In genomic region chr11:60974316-60974715, GRCh38 we compare ENCODE assay signal across 10 cellular contexts. TPM values are rescaled to one million over a fixed set of nuclear protein-coding genes. Genes with fewer than 3 reads are reported as not detected.
DNase-seq lines count a peak whose midpoint lies in the region; ATAC-seq, FAIRE-seq and TF ChIP-seq lines count a peak whose summit lies in the region.
"Not testable (repeated sequence)": the region's sequence is repeated elsewhere in the genome, so short reads cannot be mapped to it uniquely, and the experiment has no call there.
"Had no signal": no experiment of that assay in that cellular context is flagged by ENCODE, and none has a peak within 500 bp of the region (broad histone marks: within the 10 kb centered on the region; RNA-seq: fewer than 3 reads in every experiment).

No MANE protein-coding gene starts in this region.

- not testable (repeated sequence) for DNase-seq in CD4-positive, alpha-beta memory T cell; T-helper 2 cell treated with Interferon-gamma antibody and Interleukin-4, amounts not matched to agents 5 μg/mL and 100 μg/mL, for 36 hours (ENCODE audit: low spot score); activated CD8-positive, alpha-beta T cell treated with anti-CD3 and anti-CD28 coated beads for 36 hours; activated T-helper 2 cell treated with anti-CD3 and anti-CD28 coated beads, Interferon-gamma antibody, Interleukin-2, Interleukin-4, amounts not matched to agents 10 μg/mL and 5 μg/mL and 100 μg/mL, durations not matched to agents 14 hours and 24 hours and 36 hours (ENCODE audit: low spot score); central memory CD8-positive, alpha-beta T cell (ENCODE audit: low spot score in 2 of 2); small intestine; transverse colon

- not testable (repeated sequence) for H3K9me3 Mint-ChIP-seq in CD4-positive, alpha-beta memory T cell; T-helper 2 cell treated with Interferon-gamma antibody and Interleukin-4, amounts not matched to agents 5 μg/mL and 100 μg/mL, for 36 hours; activated CD8-positive, alpha-beta T cell treated with anti-CD3 and anti-CD28 coated beads for 36 hours; activated T-helper 2 cell treated with anti-CD3 and anti-CD28 coated beads, Interferon-gamma antibody, Interleukin-2, Interleukin-4, amounts not matched to agents 10 μg/mL and 5 μg/mL and 100 μg/mL, durations not matched to agents 14 hours and 24 hours and 36 hours; central memory CD8-positive, alpha-beta T cell

- intact Hi-C loops in CD4-positive, alpha-beta memory T cell (cut with micrococcal nuclease); activated T-helper 2 cell treated with anti-CD3 and anti-CD28 coated beads, Interferon-gamma antibody, Interleukin-2, Interleukin-4, amounts not matched to agents 10 μg/mL and 5 μg/mL and 100 μg/mL, durations not matched to agents 14 hours and 24 hours and 36 hours (cut with micrococcal nuclease); transverse colon (cut with DNase I; ENCODE audit: low total_unique reads): not testable (repeated sequence)
- intact Hi-C loops in activated CD8-positive, alpha-beta T cell treated with anti-CD3 and anti-CD28 coated beads for 36 hours (cut with micrococcal nuclease), result loop anchor here (2.0 kb wide), 1 partner anchor 14 kb away; no protein-coding TSS in a partner anchor

- not testable (repeated sequence) for H3K27me3 ChIP-seq in CD4-positive, alpha-beta memory T cell (ENCODE audit: insufficient read depth, low read length); mucosa of rectum (ENCODE audit: control insufficient read depth in 2 of 2, insufficient read depth in 2 of 2, low read length in 2 of 2); small intestine (ENCODE audit: control insufficient read depth in 2 of 2, insufficient read depth in 2 of 2, low read length in 2 of 2); transverse colon

- in situ Hi-C loops in transverse colon (cut with MboI; ENCODE audit: low pct_ligation_motif_present in 1 of 4, low pct_unique_long_range_greater_than_20kb in 1 of 4, low sequenced_read_pairs in 3 of 4), result not testable (repeated sequence)

- FAIRE-seq in small intestine (lab: Jason Lieb, UNC), result not testable (repeated sequence)

- POLR2A ChIA-PET in CD4-positive, alpha-beta memory T cell (lab: Charles Lee; ENCODE audit: partially characterized antibody), result interaction anchor here (1.0 to 1.5 kb wide), 3 partner anchors 32 to 80 kb away, joined by 3 to 4 read pairs (median 3); no protein-coding TSS in a partner anchor
- POLR2A ChIA-PET in activated CD8-positive, alpha-beta T cell treated with anti-CD3 and anti-CD28 coated beads for 36 hours (lab: Charles Lee), result interaction anchor here (0.6 to 1.4 kb wide), 6 partner anchors 9 to 160 kb away, joined by 3 to 6 read pairs (median 4); no protein-coding TSS in a partner anchor

- not testable (repeated sequence) for TF ChIP-seq EP300 in transverse colon (IDR thresholded peaks at IDR 0.05; ENCODE audit: low read depth)

- H3K4me1 ChIP-seq in CD4-positive, alpha-beta memory T cell (ENCODE audit: insufficient read depth, low read length), result peaks cover 63% of the 10 kb centered on the region
- H3K4me1 ChIP-seq in mucosa of rectum (ENCODE audit: control insufficient read depth in 2 of 2, insufficient read depth in 2 of 2, low read length in 2 of 2); small intestine (ENCODE audit: control insufficient read depth in 2 of 2, insufficient read depth in 1 of 2, low read depth in 1 of 2, low read length in 1 of 2); transverse colon: not testable (repeated sequence)

- TF ChIP-seq POLR2A in transverse colon (IDR thresholded peaks at IDR 0.05), result not testable (repeated sequence)

- peaks cover 45 to 65% of the 10 kb centered on the region in 2 donors for H3K36me3 Mint-ChIP-seq in CD4-positive, alpha-beta memory T cell
- peaks cover 64% of the 10 kb centered on the region for H3K36me3 Mint-ChIP-seq in T-helper 2 cell treated with Interferon-gamma antibody and Interleukin-4, amounts not matched to agents 5 μg/mL and 100 μg/mL, for 36 hours (ENCODE audit: low read depth)
- H3K36me3 Mint-ChIP-seq in activated CD8-positive, alpha-beta T cell treated with anti-CD3 and anti-CD28 coated beads for 36 hours (ENCODE audit: low read depth), result peaks cover 61% of the 10 kb centered on the region
- H3K36me3 Mint-ChIP-seq in activated T-helper 2 cell treated with anti-CD3 and anti-CD28 coated beads, Interferon-gamma antibody, Interleukin-2, Interleukin-4, amounts not matched to agents 10 μg/mL and 5 μg/mL and 100 μg/mL, durations not matched to agents 14 hours and 24 hours and 36 hours (ENCODE audit: low read depth), result peaks cover 68% of the 10 kb centered on the region
- peaks cover 43% of the 10 kb centered on the region for H3K36me3 Mint-ChIP-seq in central memory CD8-positive, alpha-beta T cell (ENCODE audit: insufficient read depth)

- H3K27ac ChIP-seq in CD4-positive, alpha-beta memory T cell (ENCODE audit: low read depth, low read length), result peak overlapping the region; percentile 92
- H3K27ac ChIP-seq in mucosa of rectum (ENCODE audit: low read depth in 2 of 2, low read length in 2 of 2) (peak overlapping the region; percentile 15 to 23), small intestine (ENCODE audit: low read depth in 1 of 2, low read length in 1 of 2) (peak overlapping the region; percentile 8 to 69), transverse colon (peak overlapping the region; percentile 21 to 63 (median 32))

- TF ChIP-seq CTCF in activated CD8-positive, alpha-beta T cell treated with anti-CD3 and anti-CD28 coated beads for 36 hours (IDR thresholded peaks at IDR 0.05); transverse colon (IDR thresholded peaks at IDR 0.05): not testable (repeated sequence)

- peak overlapping the region; percentile 88 to 98 (median 96) for H3K27ac Mint-ChIP-seq in CD4-positive, alpha-beta memory T cell
- peak overlapping the region; percentile 95 for H3K27ac Mint-ChIP-seq in T-helper 2 cell treated with Interferon-gamma antibody and Interleukin-4, amounts not matched to agents 5 μg/mL and 100 μg/mL, for 36 hours
- H3K27ac Mint-ChIP-seq in activated CD8-positive, alpha-beta T cell treated with anti-CD3 and anti-CD28 coated beads for 36 hours, result peak overlapping the region; percentile 100
- H3K27ac Mint-ChIP-seq in activated T-helper 2 cell treated with anti-CD3 and anti-CD28 coated beads, Interferon-gamma antibody, Interleukin-2, Interleukin-4, amounts not matched to agents 10 μg/mL and 5 μg/mL and 100 μg/mL, durations not matched to agents 14 hours and 24 hours and 36 hours, result peak overlapping the region; percentile 99
- H3K27ac Mint-ChIP-seq in central memory CD8-positive, alpha-beta T cell (ENCODE audit: low read depth), result peak overlapping the region; percentile 90

- H3K4me3 ChIP-seq in CD4-positive, alpha-beta memory T cell (ENCODE audit: low read length in 2 of 2), result peak overlapping the region; percentile 92 to 99
- peak overlapping the region in 1 of 2 donors; percentile 62 for H3K4me3 ChIP-seq in mucosa of rectum (ENCODE audit: low read length in 2 of 2)
- peak overlapping the region; percentile 20 to 53 for H3K4me3 ChIP-seq in small intestine (ENCODE audit: low read depth in 1 of 2, low read length in 2 of 2)
- peak overlapping the region in 1 of 4 donors; percentile 38 for H3K4me3 ChIP-seq in transverse colon

- CTCF ChIA-PET in CD4-positive, alpha-beta memory T cell (lab: Charles Lee; ENCODE audit: partially characterized antibody), result interaction anchor here (1.5 kb wide), 1 partner anchor 117 kb away, joined by 3 read pairs; no protein-coding TSS in a partner anchor
- CTCF ChIA-PET in activated CD8-positive, alpha-beta T cell treated with anti-CD3 and anti-CD28 coated beads for 36 hours (lab: Charles Lee), result interaction anchor here (1.0 kb wide), 1 partner anchor 213 kb away, joined by 3 read pairs; no protein-coding TSS in a partner anchor

- H3K36me3 ChIP-seq in CD4-positive, alpha-beta memory T cell (ENCODE audit: insufficient read depth, low read length), result peaks cover 14% of the 10 kb centered on the region
- not testable (repeated sequence) for H3K36me3 ChIP-seq in mucosa of rectum (ENCODE audit: control insufficient read depth in 2 of 2, insufficient read depth in 2 of 2, low read length in 2 of 2); small intestine (ENCODE audit: control insufficient read depth in 2 of 2, insufficient read depth in 2 of 2, low read length in 2 of 2); transverse colon

- not testable (repeated sequence) for ATAC-seq in activated CD8-positive, alpha-beta T cell treated with anti-CD3 and anti-CD28 coated beads for 36 hours; central memory CD8-positive, alpha-beta T cell (replicated peaks; ENCODE audit: extremely low read depth, poor library complexity, severe bottlenecking)

- 72 to 82% (median 80%) methylated on average over 13 of the region's 13 CpGs for WGBS in small intestine, 3 donors
- WGBS in transverse colon (ENCODE audit: low coverage in 1 of 2), 2 donors, result 80 to 89% methylated on average over 3 to 13 of the region's 13 CpGs

- peak overlapping the region; percentile 93 to 98 (median 96) for H3K4me3 Mint-ChIP-seq in CD4-positive, alpha-beta memory T cell
- H3K4me3 Mint-ChIP-seq in T-helper 2 cell treated with Interferon-gamma antibody and Interleukin-4, amounts not matched to agents 5 μg/mL and 100 μg/mL, for 36 hours, result peak overlapping the region; percentile 93
- H3K4me3 Mint-ChIP-seq in activated CD8-positive, alpha-beta T cell treated with anti-CD3 and anti-CD28 coated beads for 36 hours, result peak overlapping the region; percentile 83
- peak overlapping the region; percentile 86 for H3K4me3 Mint-ChIP-seq in activated T-helper 2 cell treated with anti-CD3 and anti-CD28 coated beads, Interferon-gamma antibody, Interleukin-2, Interleukin-4, amounts not matched to agents 10 μg/mL and 5 μg/mL and 100 μg/mL, durations not matched to agents 14 hours and 24 hours and 36 hours (ENCODE audit: low read depth)
- peak overlapping the region; percentile 89 for H3K4me3 Mint-ChIP-seq in central memory CD8-positive, alpha-beta T cell

- not testable (repeated sequence) for H3K27me3 Mint-ChIP-seq in CD4-positive, alpha-beta memory T cell; T-helper 2 cell treated with Interferon-gamma antibody and Interleukin-4, amounts not matched to agents 5 μg/mL and 100 μg/mL, for 36 hours (ENCODE audit: low read depth); activated CD8-positive, alpha-beta T cell treated with anti-CD3 and anti-CD28 coated beads for 36 hours; activated T-helper 2 cell treated with anti-CD3 and anti-CD28 coated beads, Interferon-gamma antibody, Interleukin-2, Interleukin-4, amounts not matched to agents 10 μg/mL and 5 μg/mL and 100 μg/mL, durations not matched to agents 14 hours and 24 hours and 36 hours (ENCODE audit: low read depth); central memory CD8-positive, alpha-beta T cell

- H3K9ac ChIP-seq in mucosa of rectum (ENCODE audit: low read depth in 1 of 2, low read length in 2 of 2), result peak overlapping the region in 1 of 2 donors; percentile 34

- not testable (repeated sequence) for H3K9me3 ChIP-seq in CD4-positive, alpha-beta memory T cell (ENCODE audit: control insufficient read depth in 1 of 2, low read length in 2 of 2); mucosa of rectum (ENCODE audit: control insufficient read depth in 2 of 2, low read length in 2 of 2); small intestine (ENCODE audit: control insufficient read depth, low read depth); transverse colon

- peaks cover 43 to 77% (median 57%) of the 10 kb centered on the region in 4 donors for H3K4me1 Mint-ChIP-seq in CD4-positive, alpha-beta memory T cell
- peaks cover 64% of the 10 kb centered on the region for H3K4me1 Mint-ChIP-seq in T-helper 2 cell treated with Interferon-gamma antibody and Interleukin-4, amounts not matched to agents 5 μg/mL and 100 μg/mL, for 36 hours (ENCODE audit: low read depth)
- peaks cover 47% of the 10 kb centered on the region for H3K4me1 Mint-ChIP-seq in activated CD8-positive, alpha-beta T cell treated with anti-CD3 and anti-CD28 coated beads for 36 hours (ENCODE audit: low read depth)
- H3K4me1 Mint-ChIP-seq in activated T-helper 2 cell treated with anti-CD3 and anti-CD28 coated beads, Interferon-gamma antibody, Interleukin-2, Interleukin-4, amounts not matched to agents 10 μg/mL and 5 μg/mL and 100 μg/mL, durations not matched to agents 14 hours and 24 hours and 36 hours (ENCODE audit: low read depth), result peaks cover 62% of the 10 kb centered on the region
- peaks cover 76% of the 10 kb centered on the region for H3K4me1 Mint-ChIP-seq in central memory CD8-positive, alpha-beta T cell

RNA-seq across cellular contexts. Expression of gene CD6, which starts 2.8 kb away (rescaled TPM):
- 100 to 1,000 TPM; 414 to 428 TPM for total RNA-seq in CD4-positive, alpha-beta memory T cell
- polyA plus RNA-seq in CD4-positive, alpha-beta memory T cell, result 100 to 1,000 TPM; 281 to 298 TPM
- total RNA-seq in activated CD8-positive, alpha-beta T cell treated with anti-CD3 and anti-CD28 coated beads for 36 hours, result 100 to 1,000 TPM; 196 to 201 TPM
- total RNA-seq in activated T-helper 2 cell treated with anti-CD3 and anti-CD28 coated beads, Interferon-gamma antibody, Interleukin-2, Interleukin-4, amounts not matched to agents 10 μg/mL and 5 μg/mL and 100 μg/mL, durations not matched to agents 14 hours and 24 hours and 36 hours, result 308 and 327 TPM in 2 replicates
- 1 to 10 TPM; 1.6 to 5.1 (median 1.8) TPM for polyA plus RNA-seq in small intestine
- total RNA-seq in transverse colon, result 1 to 10 TPM in 3 of 4 donors, not detected in 1; 1.9 to 4.3 (median 3.0) TPM
- total RNA-seq: H7 had no signal

RNA-seq across cellular contexts. Expression of gene SLC15A3, which starts 22.3 kb away (rescaled TPM):
- total RNA-seq in CD4-positive, alpha-beta memory T cell, result 1 to 10 TPM; 4.6 to 5.4 TPM
- under 1 TPM in 1 of 2 donors, not detected in 1; 0.29 TPM for polyA plus RNA-seq in CD4-positive, alpha-beta memory T cell
- 1 to 10 TPM; 3.9 to 4.7 TPM for total RNA-seq in activated CD8-positive, alpha-beta T cell treated with anti-CD3 and anti-CD28 coated beads for 36 hours
- total RNA-seq in activated T-helper 2 cell treated with anti-CD3 and anti-CD28 coated beads, Interferon-gamma antibody, Interleukin-2, Interleukin-4, amounts not matched to agents 10 μg/mL and 5 μg/mL and 100 μg/mL, durations not matched to agents 14 hours and 24 hours and 36 hours, result 2.1 and 2.2 TPM in 2 replicates
- 10 to 100 TPM in 2 of 3 donors, 1 to 10 TPM in 1; 4.5 to 26.0 (median 11.1) TPM for polyA plus RNA-seq in small intestine
- 10 to 100 TPM in 3 of 4 donors, 1 to 10 TPM in 1; 8.1 to 18.9 (median 12.6) TPM for total RNA-seq in transverse colon
- polyA plus RNA-seq: A549 had no signal

RNA-seq across cellular contexts. Expression of gene TMEM132A, which starts 50.1 kb away (rescaled TPM):
- total RNA-seq in CD4-positive, alpha-beta memory T cell, result under 1 TPM; 0.78 to 0.93 TPM
- polyA plus RNA-seq in CD4-positive, alpha-beta memory T cell, result not detected
- total RNA-seq in activated CD8-positive, alpha-beta T cell treated with anti-CD3 and anti-CD28 coated beads for 36 hours, result 1 to 10 TPM; 1.1 to 1.3 TPM
- 1.1 and 1.2 TPM in 2 replicates for total RNA-seq in activated T-helper 2 cell treated with anti-CD3 and anti-CD28 coated beads, Interferon-gamma antibody, Interleukin-2, Interleukin-4, amounts not matched to agents 10 μg/mL and 5 μg/mL and 100 μg/mL, durations not matched to agents 14 hours and 24 hours and 36 hours
- 1 to 10 TPM in 2 of 3 donors, under 1 TPM in 1; 0.89 to 6.9 (median 1.1) TPM for polyA plus RNA-seq in small intestine
- 1 to 10 TPM; 1.8 to 7.0 (median 3.5) TPM for total RNA-seq in transverse colon

Comparison
In these comparisons a context has a peak if more than half of its experiments do, and no peak if none do; other contexts are left out.
1. H3K27ac ChIP-seq: peak in every context shown above with its lines; median percentile 92 in CD4-positive, alpha-beta memory T cell; 38 in small intestine; 32 in transverse colon; 19 in mucosa of rectum.
2. RNA of gene CD6, which starts 2.8 kb away (total RNA-seq): 414 to 428 TPM in CD4-positive, alpha-beta memory T cell, 308 to 327 TPM in activated T-helper 2 cell treated with anti-CD3 and anti-CD28 coated beads, Interferon-gamma antibody, Interleukin-2, Interleukin-4, amounts not matched to agents 10 μg/mL and 5 μg/mL and 100 μg/mL, durations not matched to agents 14 hours and 24 hours and 36 hours and 196 to 201 TPM in activated CD8-positive, alpha-beta T cell treated with anti-CD3 and anti-CD28 coated beads for 36 hours; 1.9 to 4.3 TPM in transverse colon; every median in the first group is over 10 times any median in the second.
3. Peak in every context shown above with its lines, with median percentiles within 50 percentile points of each other: H3K27ac Mint-ChIP-seq and H3K4me3 Mint-ChIP-seq.